ENCODE assay signal across 22 cellular contexts in genomic region chr2:156864230-156864629, GRCh38.
DNase-seq lines count a peak whose midpoint lies in the region; ATAC-seq and TF ChIP-seq lines count a peak whose summit lies in the region.
"Had no signal": no experiment of that assay in that cellular context is flagged by ENCODE, and none has a peak within 500 bp of the region (broad histone marks: within the 10 kb centered on the region; RNA-seq: fewer than 3 reads in every experiment).

No MANE protein-coding gene starts in this region.

- no peaks in the 10 kb centered on the region for H3K9me3 Mint-ChIP-seq in activated T-cell treated with anti-CD3 and anti-CD28 coated beads, Interleukin-2, amount 50 U/mL, for 72 hours
- no peaks in the 10 kb centered on the region for H3K9me3 Mint-ChIP-seq in activated naive CD8-positive, alpha-beta T cell treated with anti-CD3 and anti-CD28 coated beads for 36 hours
- H3K9me3 Mint-ChIP-seq: activated naive CD4-positive, alpha-beta T cell treated with anti-CD3 and anti-CD28 coated beads for 36 hours; activated T-cell treated with anti-CD3 and anti-CD28 coated beads, Interleukin-2, amount 50 U/mL, for 4 hours had no signal

- no peaks in the 10 kb centered on the region for H3K36me3 Mint-ChIP-seq in activated T-cell treated with anti-CD3 and anti-CD28 coated beads, Interleukin-2, amount 50 U/mL, for 72 hours (ENCODE audit: insufficient read depth in 2 of 2)
- H3K36me3 Mint-ChIP-seq in activated naive CD8-positive, alpha-beta T cell treated with anti-CD3 and anti-CD28 coated beads for 36 hours, result no peaks in the 10 kb centered on the region

- H3K4me1 Mint-ChIP-seq in activated T-cell treated with anti-CD3 and anti-CD28 coated beads, Interleukin-2, amount 50 U/mL, for 72 hours (ENCODE audit: low read depth), result no peaks in the 10 kb centered on the region
- no peaks in the 10 kb centered on the region for H3K4me1 Mint-ChIP-seq in activated naive CD8-positive, alpha-beta T cell treated with anti-CD3 and anti-CD28 coated beads for 36 hours

- TF ChIP-seq CTCF in astrocyte of the cerebellum (IDR thresholded peaks at IDR 0.05; ENCODE audit: low read depth, low read length, missing control alignments), result no peak
- no peak for TF ChIP-seq CTCF in retinal pigment epithelial cell (conservative IDR thresholded peaks at IDR 0.05; ENCODE audit: low read depth, low read length)

- in situ Hi-C loops in astrocyte of the cerebellum (cut with HindIII; ENCODE audit: low sequenced_read_pairs), result no loop called here

- DNase-seq in SHP77 treated with DMSO at 0.1 percent for 48 hours (lab: John Stamatoyannopoulos, UW) (peak; percentile 18), SHP77 (lab: John Stamatoyannopoulos, UW) (no peak), NCI-H2227 treated with DMSO at 0.1 percent for 48 hours (lab: John Stamatoyannopoulos, UW) (peak; percentile 87), astrocyte of the cerebellum (ENCODE audit: low read depth) (peak; percentile 8), retinal pigment epithelial cell (ENCODE audit: low read depth) (peak; percentile 62), H7 (no peak)
- DNase-seq in activated T-cell treated with anti-CD3 and anti-CD28 coated beads, Interleukin-2, amount 50 U/mL, for 72 hours, result no peak
- DNase-seq in activated naive CD8-positive, alpha-beta T cell treated with anti-CD3 and anti-CD28 coated beads for 36 hours, result no peak
- DNase-seq: activated CD4-positive, alpha-beta T cell treated with anti-CD3 and anti-CD28 coated beads for 48 hours; activated naive CD4-positive, alpha-beta T cell treated with anti-CD3 and anti-CD28 coated beads for 36 hours; activated T-cell treated with anti-CD3 and anti-CD28 coated beads, Interleukin-2, amount 50 U/mL, for 4 hours; BE2C; GOT3; head of caudate nucleus; mesenchymal stem cell; MV-4-11; NCI-H187 treated with DMSO at 0.1 percent for 48 hours; nucleus accumbens; stimulated activated CD4-positive, alpha-beta T cell treated with anti-CD3 and anti-CD28 coated beads, Interleukin-2, amount 100 ng/mL, for 24 hours; T-helper 2 cell had no signal

- no peak for ATAC-seq in activated T-cell treated with anti-CD3 and anti-CD28 coated beads, Interleukin-2, amount 50 U/mL, for 72 hours (replicated peaks in 1 of 2)
- ATAC-seq: activated T-cell treated with anti-CD3 and anti-CD28 coated beads, Interleukin-2, amount 50 U/mL, for 4 hours had no signal

- H3K36me3 ChIP-seq in H7 (replicated peaks; ENCODE audit: control insufficient read depth, insufficient read depth, low read length), result no peaks in the 10 kb centered on the region
- H3K36me3 ChIP-seq: BE2C had no signal

- no peak overlapping the region for H3K4me3 Mint-ChIP-seq in activated T-cell treated with anti-CD3 and anti-CD28 coated beads, Interleukin-2, amount 50 U/mL, for 72 hours
- H3K4me3 Mint-ChIP-seq in activated naive CD8-positive, alpha-beta T cell treated with anti-CD3 and anti-CD28 coated beads for 36 hours, result no peak overlapping the region
- H3K4me3 Mint-ChIP-seq: activated naive CD4-positive, alpha-beta T cell treated with anti-CD3 and anti-CD28 coated beads for 36 hours; activated T-cell treated with anti-CD3 and anti-CD28 coated beads, Interleukin-2, amount 50 U/mL, for 4 hours had no signal

- no peak overlapping the region for H3K27ac Mint-ChIP-seq in activated T-cell treated with anti-CD3 and anti-CD28 coated beads, Interleukin-2, amount 50 U/mL, for 72 hours
- H3K27ac Mint-ChIP-seq in activated naive CD8-positive, alpha-beta T cell treated with anti-CD3 and anti-CD28 coated beads for 36 hours, result no peak overlapping the region
- H3K27ac Mint-ChIP-seq: activated naive CD4-positive, alpha-beta T cell treated with anti-CD3 and anti-CD28 coated beads for 36 hours had no signal

- no peak overlapping the region for H3K4me3 ChIP-seq in astrocyte of the cerebellum (ENCODE audit: low read depth, low read length)
- no peak overlapping the region for H3K4me3 ChIP-seq in retinal pigment epithelial cell (ENCODE audit: low read length)
- H3K4me3 ChIP-seq in H7 (ENCODE audit: insufficient read depth, low read depth, low read length), result no peak overlapping the region
- H3K4me3 ChIP-seq: dorsolateral prefrontal cortex, smooth muscle cell had no signal

- no peaks in the 10 kb centered on the region for H3K27me3 ChIP-seq in H7 (ENCODE audit: control insufficient read depth, insufficient read depth, low read length)
- H3K27me3 ChIP-seq: BE2C had no signal

- no peaks in the 10 kb centered on the region for H3K27me3 Mint-ChIP-seq in activated T-cell treated with anti-CD3 and anti-CD28 coated beads, Interleukin-2, amount 50 U/mL, for 72 hours (ENCODE audit: low read depth)
- H3K27me3 Mint-ChIP-seq in activated naive CD8-positive, alpha-beta T cell treated with anti-CD3 and anti-CD28 coated beads for 36 hours, result no peaks in the 10 kb centered on the region

Comparison
In these comparisons a context has a peak if more than half of its experiments do, and no peak if none do; other contexts are left out.
1. DNase-seq: peak in SHP77 treated with DMSO at 0.1 percent for 48 hours (single experiment), NCI-H2227 treated with DMSO at 0.1 percent for 48 hours (single experiment), astrocyte of the cerebellum (single experiment) and retinal pigment epithelial cell (single experiment); none in SHP77 (0 of 2), activated T-cell treated with anti-CD3 and anti-CD28 coated beads, Interleukin-2, amount 50 U/mL, for 72 hours (0 of 2), activated naive CD8-positive, alpha-beta T cell treated with anti-CD3 and anti-CD28 coated beads for 36 hours (single experiment) and H7 (single experiment).